In genomic region chr3:34146596-34146995, GRCh38 we compare ENCODE assay signal across 30 cellular contexts.
"Had no signal": no experiment of that assay in that cellular context is flagged by ENCODE, and none has a peak within 500 bp of the region (broad histone marks: within the 10 kb centered on the region; RNA-seq: fewer than 3 reads in every experiment).

No MANE protein-coding gene starts in this region.

- DNase-seq: activated CD4-positive, alpha-beta memory T cell treated with anti-CD3 and anti-CD28 coated beads for 36 hours; activated CD4-positive, alpha-beta T cell treated with anti-CD3 and anti-CD28 coated beads for 36 hours; activated CD4-positive, alpha-beta T cell treated with anti-CD3 and anti-CD28 coated beads, Interleukin-2, amount 10 ng/mL, durations not matched to agents 24 days and 14 days; activated CD4-positive, CD25-positive, alpha-beta regulatory T cell; activated CD4-positive, CD25-positive, alpha-beta regulatory T cell treated with anti-CD3 and anti-CD28 coated beads, Interleukin-2, amount 50 U/mL, for 72 hours; activated CD8-positive, alpha-beta memory T cell treated with anti-CD3 and anti-CD28 coated beads, Interleukin-2, amount 50 U/mL, for 48 hours; activated CD8-positive, alpha-beta T cell treated with anti-CD3 and anti-CD28 coated beads, Interleukin-2, amount 10 ng/mL, durations not matched to agents 7 days and 5 days; activated effector memory CD4-positive, alpha-beta T cell treated with Interleukin-2 at 50 U/mL for 16 hours; activated gamma-delta T cell treated with Interleukin-2 at 50 U/mL for 16 hours; activated naive CD4-positive, alpha-beta T cell treated with anti-CD3 and anti-CD28 coated beads, Interleukin-2, amount 50 U/mL, for 16 hours; activated naive CD4-positive, alpha-beta T cell treated with Interleukin-2 at 50 U/mL for 16 hours; activated T-cell treated with anti-CD3 and anti-CD28 coated beads for 4 hours; activated T-cell treated with anti-CD3 and anti-CD28 coated beads, Interleukin-2, amount 50 U/mL, for 24 hours; amniotic stem cell; anterior cingulate cortex; brain microvascular endothelial cell; dorsolateral prefrontal cortex; effector memory CD4-positive, alpha-beta T cell; endodermal cell; foreskin fibroblast; head of caudate nucleus; hippocampal formation; T1000 had no signal

- H3K27ac Mint-ChIP-seq: activated CD4-positive, alpha-beta memory T cell treated with anti-CD3 and anti-CD28 coated beads for 36 hours; activated CD4-positive, alpha-beta T cell treated with anti-CD3 and anti-CD28 coated beads for 36 hours; activated CD4-positive, alpha-beta T cell treated with anti-CD3 and anti-CD28 coated beads, Interleukin-2, amount 10 ng/mL, durations not matched to agents 24 days and 14 days; activated CD8-positive, alpha-beta T cell treated with anti-CD3 and anti-CD28 coated beads, Interleukin-2, amount 10 ng/mL, durations not matched to agents 7 days and 5 days; activated naive CD8-positive, alpha-beta T cell; activated T-cell treated with anti-CD3 and anti-CD28 coated beads, Interleukin-2, amount 50 U/mL, for 24 hours; activated T-helper 17 cell treated with anti-CD3 and anti-CD28 coated beads, Interleukin-2, amount 50 U/mL, for 72 hours; dendritic cell treated with granulocyte-macrophage colony-stimulating factor and Interleukin-4, amounts not matched to agents 40 ng/mL and 50 ng/mL, for 4 days; endodermal cell; T-helper 2 cell treated with Interferon-gamma antibody and Interleukin-4, amounts not matched to agents 5 μg/mL and 100 μg/mL, for 36 hours had no signal

- H3K4me3 Mint-ChIP-seq: activated CD4-positive, alpha-beta memory T cell treated with anti-CD3 and anti-CD28 coated beads for 36 hours; activated CD4-positive, alpha-beta T cell treated with anti-CD3 and anti-CD28 coated beads for 36 hours; activated CD4-positive, alpha-beta T cell treated with anti-CD3 and anti-CD28 coated beads, Interleukin-2, amount 10 ng/mL, durations not matched to agents 24 days and 14 days; activated CD8-positive, alpha-beta T cell treated with anti-CD3 and anti-CD28 coated beads, Interleukin-2, amount 10 ng/mL, durations not matched to agents 7 days and 5 days; activated naive CD8-positive, alpha-beta T cell; activated T-cell treated with anti-CD3 and anti-CD28 coated beads, Interleukin-2, amount 50 U/mL, for 24 hours; activated T-helper 17 cell treated with anti-CD3 and anti-CD28 coated beads, Interleukin-2, amount 50 U/mL, for 72 hours; central memory CD8-positive, alpha-beta T cell; dendritic cell treated with granulocyte-macrophage colony-stimulating factor and Interleukin-4, amounts not matched to agents 40 ng/mL and 50 ng/mL, for 4 days; endodermal cell; T-helper 2 cell treated with Interferon-gamma antibody and Interleukin-4, amounts not matched to agents 5 μg/mL and 100 μg/mL, for 36 hours had no signal

- H3K36me3 ChIP-seq: brain microvascular endothelial cell had no signal

- H3K4me1 Mint-ChIP-seq: activated CD4-positive, alpha-beta T cell treated with anti-CD3 and anti-CD28 coated beads for 36 hours; activated CD4-positive, alpha-beta T cell treated with anti-CD3 and anti-CD28 coated beads, Interleukin-2, amount 10 ng/mL, durations not matched to agents 24 days and 14 days; activated T-helper 17 cell treated with anti-CD3 and anti-CD28 coated beads, Interleukin-2, amount 50 U/mL, for 72 hours; central memory CD8-positive, alpha-beta T cell had no signal

- H3K27ac ChIP-seq: brain microvascular endothelial cell, coronary artery, dorsolateral prefrontal cortex had no signal

- H3K9me3 Mint-ChIP-seq: activated CD4-positive, alpha-beta memory T cell treated with anti-CD3 and anti-CD28 coated beads for 36 hours; activated T-cell treated with anti-CD3 and anti-CD28 coated beads, Interleukin-2, amount 50 U/mL, for 24 hours; activated T-helper 17 cell treated with anti-CD3 and anti-CD28 coated beads, Interleukin-2, amount 50 U/mL, for 72 hours; central memory CD8-positive, alpha-beta T cell; endodermal cell; T-helper 2 cell treated with Interferon-gamma antibody and Interleukin-4, amounts not matched to agents 5 μg/mL and 100 μg/mL, for 36 hours had no signal

- ATAC-seq: activated CD4-positive, alpha-beta T cell treated with anti-CD3 and anti-CD28 coated beads for 36 hours; activated CD8-positive, alpha-beta T cell treated with anti-CD3 and anti-CD28 coated beads, Interleukin-2, amount 10 ng/mL, durations not matched to agents 7 days and 5 days; activated T-helper 17 cell treated with anti-CD3 and anti-CD28 coated beads, Interleukin-2, amount 50 U/mL, for 72 hours; esophagus mucosa had no signal

- H3K36me3 Mint-ChIP-seq: activated CD4-positive, alpha-beta memory T cell treated with anti-CD3 and anti-CD28 coated beads for 36 hours; activated naive CD8-positive, alpha-beta T cell had no signal

- H3K27me3 ChIP-seq: brain microvascular endothelial cell, dorsolateral prefrontal cortex had no signal

- H3K27me3 Mint-ChIP-seq: activated CD4-positive, alpha-beta memory T cell treated with anti-CD3 and anti-CD28 coated beads for 36 hours; activated CD4-positive, alpha-beta T cell treated with anti-CD3 and anti-CD28 coated beads for 36 hours; activated naive CD8-positive, alpha-beta T cell; activated T-cell treated with anti-CD3 and anti-CD28 coated beads, Interleukin-2, amount 50 U/mL, for 24 hours; activated T-helper 17 cell treated with anti-CD3 and anti-CD28 coated beads, Interleukin-2, amount 50 U/mL, for 72 hours; dendritic cell treated with granulocyte-macrophage colony-stimulating factor and Interleukin-4, amounts not matched to agents 40 ng/mL and 50 ng/mL, for 4 days had no signal

- H3K4me3 ChIP-seq: coronary artery, dorsolateral prefrontal cortex had no signal
